Comparison of ENCODE assay signal across 30 cellular contexts in the genomic region with DNA sequence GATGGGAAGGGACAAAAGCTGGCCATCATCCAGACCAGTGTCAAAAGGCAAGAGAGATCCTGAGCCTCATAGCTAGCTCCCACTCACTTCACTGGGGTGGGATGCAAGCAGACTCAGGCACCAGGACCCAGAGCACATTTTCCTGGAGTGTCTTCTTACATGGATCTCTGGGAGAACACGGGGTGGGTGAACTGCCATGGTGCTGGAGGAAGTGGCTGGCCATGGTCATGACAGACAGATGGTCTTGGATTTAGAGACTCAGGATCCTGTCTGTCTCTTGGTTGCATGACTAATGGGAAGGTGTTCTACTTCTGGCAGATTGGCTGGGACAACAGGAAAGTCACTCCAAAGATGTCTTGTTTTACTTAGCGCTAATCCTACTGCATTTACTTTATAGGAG.
DNase-seq lines count a peak whose midpoint lies in the region; ATAC-seq, FAIRE-seq and TF ChIP-seq lines count a peak whose summit lies in the region.
"Had no signal": no experiment of that assay in that cellular context is flagged by ENCODE, and none has a peak within 500 bp of the region (broad histone marks: within the 10 kb centered on the region; RNA-seq: fewer than 3 reads in every experiment).

No MANE protein-coding gene starts in this region.

- H3K9ac ChIP-seq in PC-3 (ENCODE audit: low read length): no peak overlapping the region
- no peak overlapping the region for H3K9ac ChIP-seq in keratinocyte (ENCODE audit: control insufficient read depth, extremely low read depth, insufficient read depth, low read length)
- H3K9ac ChIP-seq: KMS-11 had no signal

- dilution Hi-C loops in keratinocyte (cut with MboI; ENCODE audit: extremely low pct_ligation_motif_present, low sequenced_read_pairs): no loop called here

- no peaks in the 10 kb centered on the region for H3K9me1 ChIP-seq in keratinocyte (ENCODE audit: control insufficient read depth, extremely low read depth, insufficient read depth, low read length)

- H3K36me3 ChIP-seq in GM23338 (ENCODE audit: insufficient read depth): no peaks in the 10 kb centered on the region
- H3K36me3 ChIP-seq in PC-3 (ENCODE audit: low read depth, low read length): no peaks in the 10 kb centered on the region
- no peaks in the 10 kb centered on the region for H3K36me3 ChIP-seq in keratinocyte (ENCODE audit: control insufficient read depth in 2 of 2, extremely low read depth in 1 of 2, insufficient read depth in 2 of 2, low read length in 2 of 2)
- no peaks in the 10 kb centered on the region for H3K36me3 ChIP-seq in sigmoid colon
- no peaks in the 10 kb centered on the region for H3K36me3 ChIP-seq in OCI-LY7 (ENCODE audit: insufficient read depth, low read length)

- no peak for TF ChIP-seq EP300 in sigmoid colon (IDR thresholded peaks at IDR 0.05)

- ATAC-seq in GM23338: no peak
- ATAC-seq in PC-3: peak; percentile 38; the same call in 1 of the 2 replicates
- ATAC-seq: A549; CD8-positive, alpha-beta T cell; Panc1; Right ventricle myocardium inferior; T-cell had no signal

- POLR2A ChIA-PET in PC-3 (lab: Charles Lee; ENCODE audit: unreplicated experiment) (no interaction called here), OCI-LY7 (lab: Charles Lee) (no interaction called here)

- H3K27me3 Mint-ChIP-seq in GM23338 (ENCODE audit: insufficient read depth, low read depth, poor library complexity): no peaks in the 10 kb centered on the region

- H2AFZ ChIP-seq in GM23338 (peak overlapping the region; percentile 18; the same call in 1 of the 2 replicates), PC-3 (ENCODE audit: low read length) (no peak overlapping the region), keratinocyte (ENCODE audit: control insufficient read depth, low read length) (no peak overlapping the region), OCI-LY7 (ENCODE audit: low read length) (no peak overlapping the region)

- no peak for TF ChIP-seq POLR2A in sigmoid colon (IDR thresholded peaks at IDR 0.05)

- H3K27ac Mint-ChIP-seq in GM23338: no peak overlapping the region
- H3K27ac Mint-ChIP-seq: CD8-positive, alpha-beta T cell; IgD-negative memory B cell; T-cell had no signal

- H3K4me3 ChIP-seq in GM23338 (no peak overlapping the region), PC-3 (ENCODE audit: low read length) (no peak overlapping the region), keratinocyte (ENCODE audit: control insufficient read depth in 2 of 3, extremely low read depth in 1 of 3, insufficient read depth in 2 of 3, low read depth in 1 of 3, low read length in 3 of 3) (no peak overlapping the region), sigmoid colon (no peak overlapping the region), OCI-LY7 (ENCODE audit: low read depth, low read length, poor library complexity, severe bottlenecking) (no peak overlapping the region)
- H3K4me3 ChIP-seq: A549 had no signal

- BruUV-seq in PC-3 (replicated peaks; lab: Mats Ljungman, UMichigan) (no TSS peak), OCI-LY7 (replicated peaks; lab: Mats Ljungman, UMichigan) (no TSS peak)

- H3K36me3 Mint-ChIP-seq in GM23338 (ENCODE audit: low read depth): no peaks in the 10 kb centered on the region
- H3K36me3 Mint-ChIP-seq: CD8-positive, alpha-beta T cell; IgD-negative memory B cell; T-cell had no signal

- no peaks in the 10 kb centered on the region for H3K4me1 Mint-ChIP-seq in GM23338
- H3K4me1 Mint-ChIP-seq: T-cell had no signal

- H3K9me2 ChIP-seq in GM23338 (ENCODE audit: insufficient read depth) (peaks cover 6% of the 10 kb centered on the region; the same call in 1 of the 2 replicates), PC-3 (replicated peaks; ENCODE audit: low read length) (no peaks in the 10 kb centered on the region), OCI-LY7 (ENCODE audit: insufficient read depth, low read length) (no peaks in the 10 kb centered on the region)

- 78 to 83% methylated on average over 2 of the region's 2 CpGs for WGBS in sigmoid colon, 2 donors

- H3K79me2 ChIP-seq in GM23338 (replicated peaks; ENCODE audit: insufficient read depth) (no peaks in the 10 kb centered on the region), PC-3 (ENCODE audit: low read length) (no peaks in the 10 kb centered on the region), keratinocyte (ENCODE audit: control insufficient read depth, insufficient read depth, low read length) (no peaks in the 10 kb centered on the region), OCI-LY7 (ENCODE audit: insufficient read depth, low read depth, low read length) (no peaks in the 10 kb centered on the region)

- TF ChIP-seq CTCF in GM23338 (conservative IDR thresholded peaks at IDR 0.05; ENCODE audit: low read depth in 2 of 2) (no peak), PC-3 (conservative IDR thresholded peaks at IDR 0.05; ENCODE audit: low read depth, low read length) (no peak), keratinocyte (optimal IDR thresholded peaks at IDR 0.05 in 1 of 3, IDR thresholded peaks at IDR 0.05 in 1 of 3, conservative IDR thresholded peaks at IDR 0.05 in 1 of 3; ENCODE audit: extremely low read depth in 1 of 3, insufficient read depth in 2 of 3, low read length in 3 of 3) (no peak), sigmoid colon (IDR thresholded peaks at IDR 0.05) (no peak), OCI-LY7 (conservative IDR thresholded peaks at IDR 0.05; ENCODE audit: low read length) (no peak), D721Med (IDR thresholded peaks at IDR 0.05; ENCODE audit: insufficient read depth, missing control alignments) (no peak)

- intact Hi-C loops in PC-3 (cut with micrococcal nuclease): no loop called here
- intact Hi-C loops in sigmoid colon (cut with DNase I): no loop called here
- intact Hi-C loops in OCI-LY7 (cut with micrococcal nuclease; ENCODE audit: unreplicated experiment): no loop called here

- CTCF ChIA-PET in PC-3 (lab: Charles Lee) (no interaction called here), OCI-LY7 (lab: Charles Lee; ENCODE audit: unreplicated experiment) (no interaction called here)

- no peak overlapping the region for H3K27ac ChIP-seq in GM23338 (ENCODE audit: low read depth)
- no peak overlapping the region for H3K27ac ChIP-seq in PC-3 (ENCODE audit: low read length)
- no peak overlapping the region for H3K27ac ChIP-seq in keratinocyte (ENCODE audit: control insufficient read depth, insufficient read depth, low read length)
- H3K27ac ChIP-seq in sigmoid colon: no peak overlapping the region
- no peak overlapping the region for H3K27ac ChIP-seq in OCI-LY7 (ENCODE audit: low read depth, low read length, poor library complexity, severe bottlenecking)
- H3K27ac ChIP-seq: A549, C4-2B, HL-60, KMS-11 had no signal

- H3K4me3 Mint-ChIP-seq in GM23338: no peak overlapping the region
- H3K4me3 Mint-ChIP-seq: CD8-positive, alpha-beta T cell; IgD-negative memory B cell; T-cell had no signal

- DNase-seq in GM23338 (ENCODE audit: low spot score) (no peak), PC-3 (peak; percentile 21), dermis blood vessel endothelial cell (peak; percentile 10), keratinocyte (ENCODE audit: low read depth, low spot score) (no peak), sigmoid colon (no peak), OCI-LY7 (ENCODE audit: low spot score) (no peak), D721Med (ENCODE audit: insufficient read length, low spot score) (no peak)
- DNase-seq: AML-193; Caco-2; CD8-positive, alpha-beta T cell; DMS79 treated with DMSO at 0.1 percent for 48 hours; GF-D8; MM.1S; NCI-H1048; NCI-H1694; NCI-H2081; NCI-H2227 treated with DMSO at 0.1 percent for 48 hours; NCI-H510A; NCI-H774; T-cell had no signal

- H4K20me1 ChIP-seq in GM23338 (replicated peaks; ENCODE audit: insufficient read depth) (no peaks in the 10 kb centered on the region), PC-3 (ENCODE audit: low read length) (no peaks in the 10 kb centered on the region), keratinocyte (ENCODE audit: control insufficient read depth, extremely low read depth, insufficient read depth, low read length) (no peaks in the 10 kb centered on the region), OCI-LY7 (ENCODE audit: insufficient read depth, low read length) (no peaks in the 10 kb centered on the region)

- no peaks in the 10 kb centered on the region for H3F3A ChIP-seq in GM23338 (replicated peaks; ENCODE audit: low read depth)
- H3F3A ChIP-seq in PC-3 (ENCODE audit: low read length, unreplicated experiment): no peaks in the 10 kb centered on the region

- no peaks in the 10 kb centered on the region for H3K9me3 Mint-ChIP-seq in GM23338
- H3K9me3 Mint-ChIP-seq: CD8-positive, alpha-beta T cell; IgD-negative memory B cell; T-cell had no signal

- H3K27me3 ChIP-seq in GM23338 (ENCODE audit: insufficient read depth): no peaks in the 10 kb centered on the region
- H3K27me3 ChIP-seq in PC-3 (ENCODE audit: low read length): no peaks in the 10 kb centered on the region
- H3K27me3 ChIP-seq in keratinocyte (ENCODE audit: control insufficient read depth, extremely low read depth, insufficient read depth, low read length): no peaks in the 10 kb centered on the region
- H3K27me3 ChIP-seq in sigmoid colon: no peaks in the 10 kb centered on the region

- H3K4me2 ChIP-seq in GM23338: no peak overlapping the region
- no peak overlapping the region for H3K4me2 ChIP-seq in PC-3 (ENCODE audit: low read length)
- H3K4me2 ChIP-seq in keratinocyte (ENCODE audit: control insufficient read depth, extremely low read depth, insufficient read depth, low read depth, low read length): no peak overlapping the region
- H3K4me2 ChIP-seq in OCI-LY7 (ENCODE audit: low read length): no peak overlapping the region
- H3K4me2 ChIP-seq: A549, KMS-11 had no signal

- H3K4me1 ChIP-seq in GM23338 (ENCODE audit: insufficient read depth): no peaks in the 10 kb centered on the region
- peaks cover 8% of the 10 kb centered on the region for H3K4me1 ChIP-seq in PC-3 (ENCODE audit: insufficient read depth, low read length)
- peaks cover 6% of the 10 kb centered on the region for H3K4me1 ChIP-seq in keratinocyte (ENCODE audit: control insufficient read depth, extremely low read depth, insufficient read depth, low read length)
- H3K4me1 ChIP-seq in sigmoid colon: no peaks in the 10 kb centered on the region
- no peaks in the 10 kb centered on the region for H3K4me1 ChIP-seq in OCI-LY7 (ENCODE audit: insufficient read depth, low read length, poor library complexity, severe bottlenecking)
- H3K4me1 ChIP-seq: A549, Caco-2 had no signal

- FAIRE-seq in keratinocyte (lab: Jason Lieb, UNC) (peak; percentile 83), D721Med (lab: Jason Lieb, UNC) (no peak)
- FAIRE-seq: A549, GM12891, GM19239, H54 had no signal

- H3K9me3 ChIP-seq in PC-3 (ENCODE audit: low read length): no peaks in the 10 kb centered on the region
- no peaks in the 10 kb centered on the region for H3K9me3 ChIP-seq in keratinocyte (ENCODE audit: control insufficient read depth, low read depth, low read length)
- no peaks in the 10 kb centered on the region for H3K9me3 ChIP-seq in sigmoid colon
- H3K9me3 ChIP-seq in OCI-LY7 (ENCODE audit: low read length): no peaks in the 10 kb centered on the region
- H3K9me3 ChIP-seq: A549, Caco-2 had no signal

TF ChIP-seq in GM23338, 12 proteins besides CTCF, POLR2A, EP300 and RAD21 (continues in another document):
- no peak for TF ChIP-seq CREB1 (CRISPR knock-in tag; IDR thresholded peaks at IDR 0.05; ENCODE audit: low read depth)
- no peak for TF ChIP-seq EZH2 (IDR thresholded peaks at IDR 0.05; ENCODE audit: low read depth, unreplicated experiment)
- no peak for TF ChIP-seq JUNB (IDR thresholded peaks at IDR 0.05; ENCODE audit: unreplicated experiment)

Comparison
In these comparisons a context has a peak if more than half of its experiments do, and no peak if none do; other contexts are left out.
1. DNase-seq: peak in PC-3 (single experiment) and dermis blood vessel endothelial cell (single experiment); none in GM23338 (single experiment), keratinocyte (single experiment), sigmoid colon (single experiment), OCI-LY7 (single experiment) and D721Med (single experiment).